Comparison of ENCODE assay signal across 11 cellular contexts in the genomic region with DNA sequence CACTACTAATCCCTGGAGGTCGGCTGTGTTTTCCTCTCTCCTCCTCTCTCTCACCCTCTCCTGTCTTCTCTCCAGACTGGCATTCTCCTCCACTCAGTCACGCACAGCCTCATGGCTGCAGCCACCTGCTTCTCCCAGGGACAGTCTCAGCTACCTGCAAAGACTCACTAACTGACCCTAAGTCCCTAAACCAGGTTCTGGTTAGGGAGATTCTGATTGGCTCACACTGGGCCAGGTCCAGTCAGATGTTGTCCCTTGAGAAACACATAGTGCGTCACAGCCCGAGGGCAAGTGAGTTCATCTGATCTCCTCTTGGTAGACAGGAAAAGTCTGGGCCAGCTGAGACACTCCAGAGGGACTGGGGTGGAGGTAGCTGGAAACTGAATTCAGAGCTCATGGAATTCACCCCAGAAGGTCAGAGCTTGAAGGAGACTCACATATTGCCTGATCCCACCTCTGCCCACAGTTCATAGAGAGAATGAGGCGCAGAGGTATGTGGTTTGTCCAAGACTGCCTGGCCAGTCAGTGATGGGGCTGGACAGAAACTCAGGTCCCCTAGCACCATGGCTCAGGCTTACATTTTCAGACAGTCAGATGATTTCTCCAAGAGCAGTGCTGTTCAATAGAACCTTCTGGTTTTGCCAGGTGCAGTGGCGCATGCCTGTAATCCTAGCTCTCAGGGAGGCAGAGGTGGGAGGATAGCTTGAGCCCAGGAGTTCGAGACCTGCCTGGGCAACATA. TPM values are rescaled to one million over a fixed set of nuclear protein-coding genes. Genes with fewer than 3 reads are reported as not detected.
DNase-seq lines count a peak whose midpoint lies in the region; ATAC-seq and TF ChIP-seq lines count a peak whose summit lies in the region.
"Had no signal": no experiment of that assay in that cellular context is flagged by ENCODE, and none has a peak within 500 bp of the region (broad histone marks: within the 10 kb centered on the region; RNA-seq: fewer than 3 reads in every experiment).

No MANE protein-coding gene starts in this region.

- no peak overlapping the region for H3K27ac Mint-ChIP-seq in MCF 10A (ENCODE audit: low read depth, unreplicated experiment)
- H3K27ac Mint-ChIP-seq in type B pancreatic cell, result peak overlapping the region; percentile 23
- no peak overlapping the region for H3K27ac Mint-ChIP-seq in activated T-cell treated with anti-CD3 and anti-CD28 coated beads, Interleukin-2, amount 50 U/mL, for 24 hours
- H3K27ac Mint-ChIP-seq: activated CD4-positive, alpha-beta memory T cell treated with anti-CD3 and anti-CD28 coated beads, Interleukin-2, amount 10 ng/mL, durations not matched to agents 7 days and 5 days; endodermal cell had no signal

- H3K27me3 Mint-ChIP-seq in MCF 10A (ENCODE audit: insufficient read depth, unreplicated experiment) (no peaks in the 10 kb centered on the region), type B pancreatic cell (peaks cover 4% of the 10 kb centered on the region)
- H3K27me3 Mint-ChIP-seq in activated T-cell treated with anti-CD3 and anti-CD28 coated beads, Interleukin-2, amount 50 U/mL, for 24 hours, result no peaks in the 10 kb centered on the region

- TF ChIP-seq CTCF in MCF 10A (IDR thresholded peaks at IDR 0.05; ENCODE audit: unreplicated experiment) (no peak), type B pancreatic cell (conservative IDR thresholded peaks at IDR 0.05) (no peak)

- POLR2A ChIA-PET in MCF 10A (lab: Yijun Ruan, JAX), result interaction anchor here (0.6 to 1.5 kb wide), 7 partner anchors 13 to 123 kb away, joined by 3 to 8 read pairs (median 4); a partner anchor contains a TSS

- no peak for ATAC-seq in GM19023 (IDR thresholded peaks at IDR 0.05; ENCODE audit: unreplicated experiment)
- no peak for ATAC-seq in HG02610 (IDR thresholded peaks at IDR 0.05; ENCODE audit: unreplicated experiment)

- no peaks in the 10 kb centered on the region for H3K36me3 Mint-ChIP-seq in MCF 10A (ENCODE audit: insufficient read depth, unreplicated experiment)
- H3K36me3 Mint-ChIP-seq in type B pancreatic cell, result no peaks in the 10 kb centered on the region
- H3K36me3 Mint-ChIP-seq in activated T-cell treated with anti-CD3 and anti-CD28 coated beads, Interleukin-2, amount 50 U/mL, for 24 hours (ENCODE audit: low read depth), result no peaks in the 10 kb centered on the region

- BruUV-seq in MCF 10A (replicated peaks; lab: Mats Ljungman, UMichigan), result no TSS peak

- no peaks in the 10 kb centered on the region for H3K9me3 Mint-ChIP-seq in MCF 10A (ENCODE audit: unreplicated experiment)
- no peaks in the 10 kb centered on the region for H3K9me3 Mint-ChIP-seq in type B pancreatic cell
- no peaks in the 10 kb centered on the region for H3K9me3 Mint-ChIP-seq in activated T-cell treated with anti-CD3 and anti-CD28 coated beads, Interleukin-2, amount 50 U/mL, for 24 hours
- H3K9me3 Mint-ChIP-seq: activated CD4-positive, alpha-beta memory T cell treated with anti-CD3 and anti-CD28 coated beads, Interleukin-2, amount 10 ng/mL, durations not matched to agents 7 days and 5 days; endodermal cell had no signal

- intact Hi-C loops in MCF 10A (cut with micrococcal nuclease), result no loop called here

- DNase-seq in NCI-H2029 (lab: John Stamatoyannopoulos, UW) (peak; percentile 28), NCI-H2029 treated with DMSO at 0.1 percent for 48 hours (lab: John Stamatoyannopoulos, UW) (no peak), MCF 10A (ENCODE audit: unreplicated experiment) (peak; percentile 79), left kidney (ENCODE audit: low read depth, low spot score) (peak; percentile 28), type B pancreatic cell (ENCODE audit: extremely low spot score, unreplicated experiment) (no peak)
- no peak for DNase-seq in activated T-cell treated with anti-CD3 and anti-CD28 coated beads, Interleukin-2, amount 50 U/mL, for 24 hours
- DNase-seq: activated CD4-positive, alpha-beta memory T cell treated with anti-CD3 and anti-CD28 coated beads, Interleukin-2, amount 10 ng/mL, durations not matched to agents 7 days and 5 days; endodermal cell; NCI-H146 had no signal

- CTCF ChIA-PET in MCF 10A (lab: Yijun Ruan, JAX), result interaction anchor here (0.6 to 1.0 kb wide), 7 partner anchors 13 to 238 kb away, joined by 3 to 4 read pairs (median 3); no protein-coding TSS in a partner anchor

- H3K4me3 Mint-ChIP-seq in MCF 10A (ENCODE audit: unreplicated experiment) (no peak overlapping the region), type B pancreatic cell (no peak overlapping the region)
- H3K4me3 Mint-ChIP-seq in activated T-cell treated with anti-CD3 and anti-CD28 coated beads, Interleukin-2, amount 50 U/mL, for 24 hours, result no peak overlapping the region
- H3K4me3 Mint-ChIP-seq: activated CD4-positive, alpha-beta memory T cell treated with anti-CD3 and anti-CD28 coated beads, Interleukin-2, amount 10 ng/mL, durations not matched to agents 7 days and 5 days; endodermal cell had no signal

- H3K4me1 Mint-ChIP-seq in MCF 10A (ENCODE audit: insufficient read depth, unreplicated experiment) (peaks cover 8% of the 10 kb centered on the region), type B pancreatic cell (ENCODE audit: unreplicated experiment) (peaks cover 12% of the 10 kb centered on the region)
- no peaks in the 10 kb centered on the region for H3K4me1 Mint-ChIP-seq in activated T-cell treated with anti-CD3 and anti-CD28 coated beads, Interleukin-2, amount 50 U/mL, for 24 hours (ENCODE audit: low read depth)
- H3K4me1 Mint-ChIP-seq: activated CD4-positive, alpha-beta memory T cell treated with anti-CD3 and anti-CD28 coated beads, Interleukin-2, amount 10 ng/mL, durations not matched to agents 7 days and 5 days had no signal

RNA-seq across cellular contexts. Expression of a gene that starts 40.4 kb away (rescaled TPM):
- total RNA-seq in MCF 10A (2022), result 1,201 and 1,563 TPM in 2 replicates
- 1,209 and 1,301 TPM in 2 replicates for total RNA-seq in type B pancreatic cell (ENCODE audit: low replicate concordance)

Comparison
In these comparisons a context has a peak if more than half of its experiments do, and no peak if none do; other contexts are left out.
1. DNase-seq: peak in NCI-H2029 (single experiment), MCF 10A (single experiment) and left kidney (single experiment); none in NCI-H2029 treated with DMSO at 0.1 percent for 48 hours (single experiment), type B pancreatic cell (single experiment) and activated T-cell treated with anti-CD3 and anti-CD28 coated beads, Interleukin-2, amount 50 U/mL, for 24 hours (single experiment).